Comparison of ENCODE assay signal across 14 cellular contexts in the genomic region with DNA sequence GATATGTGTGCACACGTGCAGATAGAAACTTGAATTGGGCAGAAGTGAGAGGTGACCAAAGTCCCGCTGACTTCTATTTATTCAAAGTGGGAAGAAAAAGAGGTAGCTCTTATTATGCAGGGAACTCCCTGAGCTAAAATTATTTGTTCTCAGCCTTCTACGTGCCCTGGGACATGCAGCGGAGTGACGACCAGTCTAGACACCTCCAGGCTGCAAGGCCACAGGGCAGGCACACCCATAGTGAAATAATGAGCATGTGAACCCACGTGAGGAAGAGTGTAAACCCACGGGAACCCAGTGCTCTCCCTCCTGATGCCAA.
DNase-seq lines count a peak whose midpoint lies in the region; ATAC-seq and TF ChIP-seq lines count a peak whose summit lies in the region.
"Had no signal": no experiment of that assay in that cellular context is flagged by ENCODE, and none has a peak within 500 bp of the region (broad histone marks: within the 10 kb centered on the region; RNA-seq: fewer than 3 reads in every experiment).

No MANE protein-coding gene starts in this region.

- in situ Hi-C loops in HAP-1 (cut with MboI; ENCODE audit: low sequenced_read_pairs), result no loop called here

- H3K9ac ChIP-seq in H9 (ENCODE audit: extremely low read depth, insufficient read length, low read length), result no peak overlapping the region

- no peak for DNase-seq in H9
- peak; percentile 69 for DNase-seq in upper lobe of right lung
- no peak for DNase-seq in HAP-1 (ENCODE audit: low spot score in 2 of 2)
- no peak for DNase-seq in stimulated activated CD4-positive, alpha-beta T cell treated with anti-CD3 and anti-CD28 coated beads, Interleukin-4, amount 100 ng/mL, for 4 hours
- DNase-seq in left ventricle myocardium superior, result no peak
- DNase-seq in NCI-H524 (lab: John Stamatoyannopoulos, UW), result no peak
- DNase-seq: activated T-cell treated with anti-CD3 and anti-CD28 coated beads, Interleukin-2, amount 50 U/mL, for 24 hours; brain microvascular endothelial cell; DND-41; NCI-H1105; PC-3 had no signal

- peak overlapping the region; percentile 86 for H2BK12ac ChIP-seq in H9 (ENCODE audit: insufficient read length, low read depth, low read length)

- no peaks in the 10 kb centered on the region; the same call in 1 of the 2 replicates for H3K27me3 Mint-ChIP-seq in H9 (ENCODE audit: low read depth)
- H3K27me3 Mint-ChIP-seq: activated T-cell treated with anti-CD3 and anti-CD28 coated beads, Interleukin-2, amount 50 U/mL, for 24 hours had no signal

- H3K4me3 ChIP-seq in upper lobe of right lung (no peak overlapping the region), HAP-1 (no peak overlapping the region)
- H3K4me3 ChIP-seq: skin epidermis had no signal

- H4K20me1 ChIP-seq in H9 (ENCODE audit: control insufficient read depth, insufficient read depth, insufficient read length), result no peaks in the 10 kb centered on the region

- peaks cover 13 to 27% (median 17%) of the 10 kb centered on the region in 3 experiments for H3K36me3 Mint-ChIP-seq in H9 (ENCODE audit: insufficient read depth in 1 of 3, low read depth in 3 of 3)

- no peak overlapping the region for H3K4me2 ChIP-seq in H9 (ENCODE audit: insufficient read depth, insufficient read length, low read length)

- H4K8ac ChIP-seq in H9 (replicated peaks; ENCODE audit: insufficient read length, low read depth, low read length), result no peak overlapping the region

- H4K5ac ChIP-seq in H9 (ENCODE audit: insufficient read length, low read depth, low read length), result no peak overlapping the region

- no peaks in the 10 kb centered on the region for H3K23me2 ChIP-seq in H9 (ENCODE audit: insufficient read length, low read depth, low read length, poor library complexity, severe bottlenecking)

- H3K4me1 ChIP-seq in H9 (ENCODE audit: insufficient read depth, low read length) (no peaks in the 10 kb centered on the region; the same call in 1 of the 2 replicates), upper lobe of right lung (no peaks in the 10 kb centered on the region), HAP-1 (peaks cover 4% of the 10 kb centered on the region)

- no CpG with 5 or more reads among the region's 7 CpGs for WGBS in H9 (ENCODE audit: extremely low coverage, insufficient read length, low lambda C conversion rate)

- H3K27me3 ChIP-seq in H9 (ENCODE audit: insufficient read depth, low read length), result no peaks in the 10 kb centered on the region
- no peaks in the 10 kb centered on the region for H3K27me3 ChIP-seq in upper lobe of right lung
- no peaks in the 10 kb centered on the region for H3K27me3 ChIP-seq in HAP-1 (ENCODE audit: low read depth)
- H3K27me3 ChIP-seq: brain microvascular endothelial cell had no signal

- H3K4ac ChIP-seq in H9 (ENCODE audit: low read depth, low read length), result no peak overlapping the region

- H2BK5ac ChIP-seq in H9 (ENCODE audit: insufficient read length, low read length), result no peak overlapping the region

- H3K23ac ChIP-seq in H9 (ENCODE audit: insufficient read length, low read depth, low read length), result no peak overlapping the region

- no peak overlapping the region for H3T11ph ChIP-seq in H9 (ENCODE audit: low read length)

- H3K4me1 Mint-ChIP-seq in H9, result peaks cover 50 to 55% of the 10 kb centered on the region in 2 experiments

- peaks cover 18 to 19% of the 10 kb centered on the region in 2 experiments for H3K9me3 Mint-ChIP-seq in H9

- no peak overlapping the region for H3K56ac ChIP-seq in H9 (ENCODE audit: insufficient read length, low read depth, low read length)

- H3K27ac ChIP-seq in H9 (ENCODE audit: insufficient read length, low read depth, low read length), result no peak overlapping the region
- H3K27ac ChIP-seq in upper lobe of right lung, result no peak overlapping the region
- H3K27ac ChIP-seq: brain microvascular endothelial cell, skin epidermis had no signal

- TF ChIP-seq CTCF in H9 (conservative IDR thresholded peaks at IDR 0.05) (no peak), upper lobe of right lung (IDR thresholded peaks at IDR 0.05) (no peak)

- no peaks in the 10 kb centered on the region for H3K79me2 ChIP-seq in H9 (ENCODE audit: insufficient read depth, low read length)

- H3K36me3 ChIP-seq in upper lobe of right lung, result no peaks in the 10 kb centered on the region
- H3K36me3 ChIP-seq in HAP-1 (replicated peaks), result no peaks in the 10 kb centered on the region
- H3K36me3 ChIP-seq: brain microvascular endothelial cell had no signal

- no peak overlapping the region for H2BK20ac ChIP-seq in H9 (ENCODE audit: low read depth, low read length, poor library complexity, severe bottlenecking)

- no peak overlapping the region for H2BK120ac ChIP-seq in H9 (ENCODE audit: low read depth, low read length, poor library complexity, severe bottlenecking)

- H2AFZ ChIP-seq in H9 (ENCODE audit: low read length), result no peak overlapping the region

- no peak overlapping the region for H2BK15ac ChIP-seq in H9 (ENCODE audit: low read depth, low read length)

- H3K18ac ChIP-seq in H9 (ENCODE audit: insufficient read length, low read depth, low read length), result no peak overlapping the region

- no peak overlapping the region for H3K4me3 Mint-ChIP-seq in H9
- H3K4me3 Mint-ChIP-seq: activated T-cell treated with anti-CD3 and anti-CD28 coated beads, Interleukin-2, amount 50 U/mL, for 24 hours had no signal

- ATAC-seq in GM19035 (IDR thresholded peaks at IDR 0.05; ENCODE audit: unreplicated experiment), result peak; percentile 88
- ATAC-seq in HG03280 (IDR thresholded peaks at IDR 0.05; ENCODE audit: unreplicated experiment), result peak; percentile 84
- ATAC-seq in upper lobe of right lung, result peak; percentile 91
- ATAC-seq in left ventricle myocardium superior, result no peak
- ATAC-seq: PC-3 had no signal

- H4K91ac ChIP-seq in H9 (ENCODE audit: insufficient read length, low read depth, low read length), result peak overlapping the region; percentile 35

- no peak overlapping the region for H3K27ac Mint-ChIP-seq in H9
- H3K27ac Mint-ChIP-seq: activated T-cell treated with anti-CD3 and anti-CD28 coated beads, Interleukin-2, amount 50 U/mL, for 24 hours had no signal

- H3K79me1 ChIP-seq in H9 (ENCODE audit: insufficient read depth, low read depth, low read length, poor library complexity, severe bottlenecking), result no peaks in the 10 kb centered on the region

- H3K9me3 ChIP-seq in H9 (ENCODE audit: control insufficient read depth, low read depth, low read length) (peaks cover 9% of the 10 kb centered on the region), upper lobe of right lung (no peaks in the 10 kb centered on the region), HAP-1 (no peaks in the 10 kb centered on the region)

- H3K14ac ChIP-seq in H9 (ENCODE audit: insufficient read depth, low read length), result no peak overlapping the region

- no peak overlapping the region for H2AK5ac ChIP-seq in H9 (ENCODE audit: insufficient read length, low read length)

- intact Hi-C loops in upper lobe of right lung (cut with DNase I) (no loop called here), left ventricle myocardium superior (cut with micrococcal nuclease) (no loop called here)
